In genomic region chr17:79932907-79933306, GRCh38 we compare ENCODE assay signal across 16 cellular contexts.
"Had no signal": no experiment of that assay in that cellular context is flagged by ENCODE, and none has a peak within 500 bp of the region (broad histone marks: within the 10 kb centered on the region; RNA-seq: fewer than 3 reads in every experiment).

No MANE protein-coding gene starts in this region.

- H3K9me3 ChIP-seq: tibial nerve had no signal

- H3K9ac ChIP-seq: neural progenitor cell had no signal

- H3K36me3 ChIP-seq: cardiac muscle cell, neural progenitor cell, tibial nerve had no signal

- H3K9me3 Mint-ChIP-seq: activated T-cell treated with anti-CD3 and anti-CD28 coated beads, Interleukin-2, amount 50 U/mL, for 72 hours; neural progenitor cell had no signal

- H3K4me1 ChIP-seq: foreskin keratinocyte had no signal

- ATAC-seq: foreskin keratinocyte had no signal

- H2AFZ ChIP-seq: neural progenitor cell had no signal

- H3K4me2 ChIP-seq: neural progenitor cell had no signal

- FAIRE-seq: astrocyte, colon, islet of Langerhans had no signal

- DNase-seq: activated CD4-positive, alpha-beta T cell treated with anti-CD3 and anti-CD28 coated beads, Interleukin-2, amount 50 U/mL, for 4 hours; activated CD4-positive, CD25-positive, alpha-beta regulatory T cell treated with anti-CD3 and anti-CD28 coated beads, Interleukin-2, amount 50 U/mL, for 72 hours; activated CD8-positive, alpha-beta memory T cell treated with anti-CD3 and anti-CD28 coated beads, Interleukin-2, amount 50 U/mL, for 4 hours; activated gamma-delta T cell treated with Interleukin-2 at 50 U/mL for 16 hours; activated T-cell treated with anti-CD3 and anti-CD28 coated beads, Interleukin-2, amount 50 U/mL, for 72 hours; effector CD4-positive, alpha-beta T cell; foreskin keratinocyte; head of caudate nucleus; mesenchymal stem cell had no signal

- H3K27ac ChIP-seq: cardiac muscle cell, foreskin keratinocyte, neural progenitor cell, skin epidermis, tibial nerve had no signal

- H3K4me3 ChIP-seq: cardiac muscle cell, neural progenitor cell, skin epidermis, tibial nerve had no signal

- H3K27ac Mint-ChIP-seq: activated T-cell treated with anti-CD3 and anti-CD28 coated beads, Interleukin-2, amount 50 U/mL, for 72 hours had no signal
